8 cellular contexts compared by ENCODE assay signal in genomic region chr19:20167020-20167644, GRCh38. TPM values are rescaled to one million over a fixed set of nuclear protein-coding genes. Genes with fewer than 3 reads are reported as not detected.
DNase-seq lines count a peak whose midpoint lies in the region; ATAC-seq and TF ChIP-seq lines count a peak whose summit lies in the region.

TSS of gene ZNF486 (plus strand) at chr19:20167214. CDS start at chr19:20167331, 117 bp downstream.

- intact Hi-C loops in MCF 10A (cut with micrococcal nuclease) (no loop called here), posterior vena cava (cut with DNase I) (no loop called here)

- H3K27ac ChIP-seq in SU-DHL-6 (ENCODE audit: low read depth, low read length) (peak within 1 kb of the TSS; percentile 47), right atrium auricular region (peak within 1 kb of the TSS; percentile 57 to 69)

- DNase-seq in T47D (ENCODE audit: low read depth in 1 of 2, low spot score in 1 of 2) (peak; percentile 56 to 97), MCF 10A (ENCODE audit: unreplicated experiment) (no peak), amniotic stem cell (lab: John Stamatoyannopoulos, UW) (peak; percentile 97), right atrium auricular region (ENCODE audit: low spot score) (peak; percentile 99), posterior vena cava (ENCODE audit: low spot score) (peak; percentile 98), type B pancreatic cell (ENCODE audit: extremely low spot score, unreplicated experiment) (peak; percentile 92)

- peaks cover 49% of the 10 kb centered on the region for H3K79me2 ChIP-seq in SU-DHL-6 (ENCODE audit: insufficient read depth, low read length)

- CTCF ChIA-PET in MCF 10A (lab: Yijun Ruan, JAX): interaction anchor here (0.6 kb wide), 1 partner anchor 136 kb away, joined by 3 read pairs; no protein-coding TSS in a partner anchor

- peak within 1 kb of the TSS; percentile 80 for H3K4me2 ChIP-seq in SU-DHL-6 (ENCODE audit: low read depth, low read length, poor library complexity, severe bottlenecking)

- H3K27ac Mint-ChIP-seq in MCF 10A (ENCODE audit: low read depth, unreplicated experiment) (no peak within 1 kb of the TSS), type B pancreatic cell (peak within 1 kb of the TSS; percentile 99)

- H3K9me3 ChIP-seq in SU-DHL-6 (ENCODE audit: insufficient read depth, low read length) (no peaks in the 10 kb centered on the region), right atrium auricular region (no peaks in the 10 kb centered on the region)

- in situ Hi-C loops in T47D (cut with HindIII; ENCODE audit: low pct_unique_long_range_greater_than_20kb, low sequenced_read_pairs): no loop called here

- POLR2A ChIA-PET in MCF 10A (lab: Yijun Ruan, JAX): no interaction called here

- H3K27me3 ChIP-seq in SU-DHL-6 (ENCODE audit: low read length) (no peaks in the 10 kb centered on the region), right atrium auricular region (no peaks in the 10 kb centered on the region)

- H2AFZ ChIP-seq in SU-DHL-6 (ENCODE audit: low read depth, low read length, severe bottlenecking): peak within 1 kb of the TSS; percentile 44

- no peaks in the 10 kb centered on the region for H3F3A ChIP-seq in SU-DHL-6 (ENCODE audit: insufficient read depth)

- peaks cover 11% of the 10 kb centered on the region for H3K36me3 ChIP-seq in SU-DHL-6 (ENCODE audit: low read length)
- no peaks in the 10 kb centered on the region for H3K36me3 ChIP-seq in right atrium auricular region

- no peaks in the 10 kb centered on the region for H3K9me2 ChIP-seq in SU-DHL-6 (replicated peaks; ENCODE audit: insufficient read depth, low read length)

- H3K9me3 Mint-ChIP-seq in MCF 10A (ENCODE audit: unreplicated experiment) (peaks cover 35% of the 10 kb centered on the region), type B pancreatic cell (peaks cover 15% of the 10 kb centered on the region)

- H3K4me3 ChIP-seq in SU-DHL-6 (ENCODE audit: insufficient read depth, low read length, poor library complexity, severe bottlenecking) (peak within 1 kb of the TSS; percentile 92), right atrium auricular region (peak within 1 kb of the TSS; percentile 58 to 60)

- H3K27me3 Mint-ChIP-seq in MCF 10A (ENCODE audit: insufficient read depth, unreplicated experiment): no peaks in the 10 kb centered on the region
- H3K27me3 Mint-ChIP-seq in type B pancreatic cell: no peaks in the 10 kb centered on the region

- H4K20me1 ChIP-seq in SU-DHL-6 (ENCODE audit: low read depth, low read length): no peaks in the 10 kb centered on the region

- H3K4me1 ChIP-seq in right atrium auricular region: peaks cover 0 to 8% of the 10 kb centered on the region in 2 donors

- no TSS peak for BruUV-seq in MCF 10A (replicated peaks; lab: Mats Ljungman, UMichigan)

- peak within 1 kb of the TSS; percentile 78 for H3K9ac ChIP-seq in SU-DHL-6 (ENCODE audit: low read length)

- H3K36me3 Mint-ChIP-seq in MCF 10A (ENCODE audit: insufficient read depth, unreplicated experiment) (no peaks in the 10 kb centered on the region), type B pancreatic cell (peaks cover 28% of the 10 kb centered on the region)

- H3K4me3 Mint-ChIP-seq in MCF 10A (ENCODE audit: unreplicated experiment): no peak within 1 kb of the TSS
- H3K4me3 Mint-ChIP-seq in type B pancreatic cell: peak within 1 kb of the TSS; percentile 99

- no peak for TF ChIP-seq CTCF in MCF 10A (IDR thresholded peaks at IDR 0.05; ENCODE audit: unreplicated experiment)
- no peak for TF ChIP-seq CTCF in SU-DHL-6 (IDR thresholded peaks at IDR 0.05; ENCODE audit: insufficient read depth, low read length, poor library complexity, severe bottlenecking)
- no peak for TF ChIP-seq CTCF in right atrium auricular region (IDR thresholded peaks at IDR 0.05)
- no peak for TF ChIP-seq CTCF in type B pancreatic cell (conservative IDR thresholded peaks at IDR 0.05)

- ATAC-seq in HG03442 (IDR thresholded peaks at IDR 0.05; ENCODE audit: unreplicated experiment): peak; percentile 96

- H3K4me1 Mint-ChIP-seq in MCF 10A (ENCODE audit: insufficient read depth, unreplicated experiment) (no peaks in the 10 kb centered on the region), type B pancreatic cell (ENCODE audit: unreplicated experiment) (peaks cover 4% of the 10 kb centered on the region)

RNA-seq across cellular contexts. Expression of gene ZNF486, which starts in this region (rescaled TPM):
- total RNA-seq in MCF 10A (2022) (not detected in 2 replicates), right atrium auricular region (1 to 10 TPM; 2.1 to 3.1 TPM), posterior vena cava (1 to 10 TPM; 3.9 to 5.0 TPM), type B pancreatic cell (ENCODE audit: low replicate concordance) (15.3 TPM in 2 replicates)
